In the genomic region with DNA sequence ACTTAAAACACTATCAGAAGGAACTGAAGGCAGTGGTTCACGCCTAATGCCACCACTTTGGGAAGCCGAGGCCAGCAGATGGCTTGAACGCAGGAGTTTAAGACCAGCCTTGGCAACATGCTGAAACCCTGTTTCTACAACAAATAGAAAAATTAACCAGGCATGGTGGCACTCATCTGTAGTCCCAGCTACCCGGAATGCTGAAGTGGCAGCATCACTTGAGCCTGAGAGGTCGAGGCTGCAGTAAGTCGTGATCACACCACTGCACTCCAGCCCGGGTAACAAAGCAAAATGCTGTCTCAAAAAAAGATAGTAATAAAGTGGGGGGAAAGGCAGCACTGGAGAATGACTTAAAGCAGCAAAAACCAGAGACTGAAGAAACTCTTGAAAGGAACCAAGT, we compare ENCODE assay signal across 11 cellular contexts. TPM values are rescaled to one million over a fixed set of nuclear protein-coding genes. Genes with fewer than 3 reads are reported as not detected.
DNase-seq lines count a peak whose midpoint lies in the region; ATAC-seq and TF ChIP-seq lines count a peak whose summit lies in the region.
"Had no signal": no experiment of that assay in that cellular context is flagged by ENCODE, and none has a peak within 500 bp of the region (broad histone marks: within the 10 kb centered on the region; RNA-seq: fewer than 3 reads in every experiment).

No MANE protein-coding gene starts in this region.

- H3K27ac Mint-ChIP-seq in activated naive CD4-positive, alpha-beta T cell treated with anti-CD3 and anti-CD28 coated beads, Interleukin-2, amount 50 U/mL, for 72 hours, result peak overlapping the region; percentile 74 to 87
- peak overlapping the region in 5 of 6 donors; percentile 47 to 93 (median 73) for H3K27ac Mint-ChIP-seq in naive B cell

- H3K27me3 ChIP-seq in BLaER1 (no peaks in the 10 kb centered on the region), uterus (no peaks in the 10 kb centered on the region), psoas muscle (ENCODE audit: insufficient read depth in 3 of 3, low read length in 2 of 3) (no peaks in the 10 kb centered on the region)

- peak; percentile 54 for DNase-seq in G401 (ENCODE audit: low spot score)
- no peak for DNase-seq in activated naive CD4-positive, alpha-beta T cell treated with anti-CD3 and anti-CD28 coated beads, Interleukin-2, amount 50 U/mL, for 72 hours (ENCODE audit: low spot score in 2 of 2)
- no peak for DNase-seq in naive B cell
- DNase-seq in uterus, result no peak
- no peak for DNase-seq in foreskin fibroblast
- DNase-seq in psoas muscle, result no peak
- DNase-seq in cerebellar nuclear complex (lab: John Stamatoyannopoulos, UW), result no peak
- DNase-seq: SK-N-SH, WERI-Rb-1 had no signal

- 87 to 94% (median 88%) methylated on average over 7 of the region's 7 CpGs for WGBS in psoas muscle, 3 donors

- no peak for ATAC-seq in activated naive CD4-positive, alpha-beta T cell treated with anti-CD3 and anti-CD28 coated beads, Interleukin-2, amount 50 U/mL, for 72 hours
- no peak for ATAC-seq in naive B cell (ENCODE audit: low read depth in 2 of 2)
- ATAC-seq in psoas muscle, result no peak

- H4K20me1 ChIP-seq in BLaER1, result peaks cover 88% of the 10 kb centered on the region

- no peaks in the 10 kb centered on the region for H3K27me3 Mint-ChIP-seq in naive B cell

- intact Hi-C loops in uterus (cut with DNase I; ENCODE audit: low total_unique reads) (no loop called here), psoas muscle (cut with DNase I) (no loop called here)

- H3K4me3 Mint-ChIP-seq in naive B cell, result peak overlapping the region in 2 of 8 donors; percentile 47 to 66

- in situ Hi-C loops in G401 (cut with HindIII; ENCODE audit: low sequenced_read_pairs), result no loop called here

- no peak overlapping the region for H3K4me2 ChIP-seq in BLaER1
- H3K4me2 ChIP-seq: SK-N-SH had no signal

- H3K9me3 ChIP-seq in BLaER1 (0 out of 2 replicates have a peak, but pooled peaks cover 10% of the 10 kb centered on the region), uterus (no peaks in the 10 kb centered on the region), psoas muscle (no peaks in the 10 kb centered on the region)
- H3K9me3 ChIP-seq: SK-N-SH had no signal

- H3K9ac ChIP-seq in BLaER1, result no peak overlapping the region
- H3K9ac ChIP-seq: SK-N-SH had no signal

- peaks cover 27% of the 10 kb centered on the region for H3K4me1 ChIP-seq in BLaER1
- no peaks in the 10 kb centered on the region for H3K4me1 ChIP-seq in uterus
- peaks cover 28% of the 10 kb centered on the region for H3K4me1 ChIP-seq in psoas muscle

- peaks cover 32 to 63% (median 58%) of the 10 kb centered on the region in 3 donors for H3K4me1 Mint-ChIP-seq in naive B cell

- no peak overlapping the region for H3K4me3 ChIP-seq in BLaER1
- H3K4me3 ChIP-seq in uterus, result no peak overlapping the region
- no peak overlapping the region for H3K4me3 ChIP-seq in foreskin fibroblast (ENCODE audit: low read depth in 1 of 2, low read length in 2 of 2)
- no peak overlapping the region for H3K4me3 ChIP-seq in psoas muscle

- H3K36me3 ChIP-seq in BLaER1, result peaks cover 88% of the 10 kb centered on the region
- H3K36me3 ChIP-seq in uterus, result no peaks in the 10 kb centered on the region
- H3K36me3 ChIP-seq in psoas muscle (ENCODE audit: insufficient read depth in 1 of 2, low read depth in 1 of 2), result peaks cover 2 to 37% of the 10 kb centered on the region in 2 donors
- H3K36me3 ChIP-seq: WERI-Rb-1 had no signal

- H3K27ac ChIP-seq in BLaER1 (peak overlapping the region; percentile 76; the same call in 1 of the 2 replicates), uterus (peak overlapping the region in 1 of 2 donors; percentile 58), psoas muscle (no peak overlapping the region)
- H3K27ac ChIP-seq: WERI-Rb-1 had no signal

- no peaks in the 10 kb centered on the region for H3K9me3 Mint-ChIP-seq in activated naive CD4-positive, alpha-beta T cell treated with anti-CD3 and anti-CD28 coated beads, Interleukin-2, amount 50 U/mL, for 72 hours
- no peaks in the 10 kb centered on the region for H3K9me3 Mint-ChIP-seq in naive B cell
- H3K9me3 Mint-ChIP-seq: activated T-cell treated with anti-CD3 and anti-CD28 coated beads, Interleukin-2, amount 50 U/mL, for 4 hours had no signal

- TF ChIP-seq POLR2A in uterus (IDR thresholded peaks at IDR 0.05), result no peak

- peaks cover 10 to 51% of the 10 kb centered on the region in 2 donors for H3K36me3 Mint-ChIP-seq in activated naive CD4-positive, alpha-beta T cell treated with anti-CD3 and anti-CD28 coated beads, Interleukin-2, amount 50 U/mL, for 72 hours
- peaks cover 17 to 20% of the 10 kb centered on the region in 2 donors for H3K36me3 Mint-ChIP-seq in naive B cell

- TF ChIP-seq CTCF in uterus (IDR thresholded peaks at IDR 0.05) (no peak), foreskin fibroblast (IDR thresholded peaks at IDR 0.05; ENCODE audit: low read depth, low read length) (no peak), psoas muscle (IDR thresholded peaks at IDR 0.05) (no peak)

RNA-seq across cellular contexts. Expression of gene GDI2, which starts 38.2 kb away (rescaled TPM):
- 473 and 615 TPM in 2 replicates for total RNA-seq in G401 (2014; rRNA removed; shearing (Covaris generic))
- 100 to 1,000 TPM; 234 to 281 TPM for total RNA-seq in activated naive CD4-positive, alpha-beta T cell treated with anti-CD3 and anti-CD28 coated beads, Interleukin-2, amount 50 U/mL, for 72 hours
- polyA plus RNA-seq in naive B cell (ENCODE audit: low read depth in 6 of 6), result 100 to 1,000 TPM; 380 to 482 (median 401) TPM
- 100 to 1,000 TPM in 3 of 4 donors, 10 to 100 TPM in 1; 91.7 to 420 (median 185) TPM for total RNA-seq in uterus
- total RNA-seq in psoas muscle, result 100 to 1,000 TPM; 115 to 152 (median 118) TPM
- polyA plus RNA-seq in psoas muscle, result 100 to 1,000 TPM in 2 of 3 donors, 10 to 100 TPM in 1; 79.6 to 121 (median 107) TPM
